32 cellular contexts compared by ENCODE assay signal in genomic region chr10:5349362-5349761, GRCh38. TPM values are rescaled to one million over a fixed set of nuclear protein-coding genes. Genes with fewer than 3 reads are reported as not detected.
A peak's percentile ranks its signal among the peaks of the same experiment; 100 is the strongest.
DNase-seq lines count a peak whose midpoint lies in the region; ATAC-seq, FAIRE-seq and TF ChIP-seq lines count a peak whose summit lies in the region.
"Had no signal": no experiment of that assay in that cellular context is flagged by ENCODE, and none has a peak within 500 bp of the region (broad histone marks: within the 10 kb centered on the region; RNA-seq: fewer than 3 reads in every experiment).

No MANE protein-coding gene starts in this region.

- H3K9ac ChIP-seq in PC-3 (ENCODE audit: low read length): no peak overlapping the region
- no peak overlapping the region for H3K9ac ChIP-seq in K562 (ENCODE audit: insufficient read depth in 1 of 2, low read depth in 2 of 2, low read length in 2 of 2)
- H3K9ac ChIP-seq: BLaER1 had no signal

- H3K9me2 ChIP-seq in PC-3 (replicated peaks; ENCODE audit: low read length): no peaks in the 10 kb centered on the region

- no peak for TF ChIP-seq RAD21 in K562 (CRISPR knock-in tag; conservative IDR thresholded peaks at IDR 0.05 in 1 of 2, IDR thresholded peaks at IDR 0.05 in 1 of 2)

- peak; percentile 6 for FAIRE-seq in K562 (lab: Jason Lieb, UNC)
- FAIRE-seq: A204.1, GM12878, GM12892, GM18507, GM19239 had no signal

- no peak overlapping the region for H3K4me3 ChIP-seq in PC-3 (ENCODE audit: low read length)
- no peak overlapping the region for H3K4me3 ChIP-seq in K562
- no peak overlapping the region for H3K4me3 ChIP-seq in epithelial cell of esophagus (ENCODE audit: low read length)
- H3K4me3 ChIP-seq: BLaER1, GM12878 had no signal

- 3% methylated on average over 2 of the region's 2 CpGs for WGBS in K562 (ENCODE audit: insufficient coverage, low coverage, missing lambda C conversion rate)

- no peaks in the 10 kb centered on the region for H3K36me3 Mint-ChIP-seq in activated T-cell treated with anti-CD3 and anti-CD28 coated beads, Interleukin-2, amount 50 U/mL, for 24 hours (ENCODE audit: low read depth)
- H3K36me3 Mint-ChIP-seq: CD14-positive monocyte; CD4-positive, alpha-beta memory T cell; CD4-positive, CD25-positive, alpha-beta regulatory T cell; CD8-positive, alpha-beta memory T cell had no signal

- BruUV-seq in PC-3 (replicated peaks; lab: Mats Ljungman, UMichigan) (no TSS peak), K562 (replicated peaks; lab: Mats Ljungman, UMichigan) (no TSS peak)

- H3K27ac ChIP-seq in PC-3 (ENCODE audit: low read length): no peak overlapping the region
- H3K27ac ChIP-seq in K562 (ENCODE audit: extremely low read depth, low read depth, low read length): no peak overlapping the region
- H3K27ac ChIP-seq: BLaER1 had no signal

- ATAC-seq in PC-3 (peak; percentile 53; the same call in 1 of the 2 replicates), K562 (no peak), GM19328 (IDR thresholded peaks at IDR 0.05; ENCODE audit: unreplicated experiment) (no peak)
- ATAC-seq: GM12878 had no signal

- in situ Hi-C loops in K562 (cut with MboI): no loop called here

- no peaks in the 10 kb centered on the region for H3F3A ChIP-seq in PC-3 (ENCODE audit: low read length, unreplicated experiment)

- H3K4me1 ChIP-seq in PC-3 (ENCODE audit: insufficient read depth, low read length): no peaks in the 10 kb centered on the region
- H3K4me1 ChIP-seq in K562 (replicated peaks in 1 of 2; ENCODE audit: control insufficient read depth in 2 of 2, insufficient read depth in 2 of 2, low read length in 2 of 2): no peaks in the 10 kb centered on the region
- H3K4me1 ChIP-seq: BE2C, BLaER1 had no signal

- H4K20me1 ChIP-seq in PC-3 (ENCODE audit: low read length): no peaks in the 10 kb centered on the region
- no peaks in the 10 kb centered on the region for H4K20me1 ChIP-seq in K562 (replicated peaks; ENCODE audit: control insufficient read depth, insufficient read depth, low read length)
- H4K20me1 ChIP-seq: BLaER1 had no signal

- H3K9me3 ChIP-seq in PC-3 (ENCODE audit: low read length) (no peaks in the 10 kb centered on the region), K562 (replicated peaks; ENCODE audit: control insufficient read depth, insufficient read depth, low read depth, low read length) (no peaks in the 10 kb centered on the region)
- H3K9me3 ChIP-seq: BE2C, BLaER1 had no signal

- H3K79me2 ChIP-seq in PC-3 (ENCODE audit: low read length): no peaks in the 10 kb centered on the region
- no peaks in the 10 kb centered on the region for H3K79me2 ChIP-seq in K562 (ENCODE audit: control insufficient read depth, insufficient read depth, low read length)

- no peak for TF ChIP-seq EP300 in K562 (IDR thresholded peaks at IDR 0.05; ENCODE audit: low read length)

- H3K27me3 Mint-ChIP-seq in activated T-cell treated with anti-CD3 and anti-CD28 coated beads, Interleukin-2, amount 50 U/mL, for 24 hours: no peaks in the 10 kb centered on the region

- peak; percentile 42 for DNase-seq in PC-3
- no peak for DNase-seq in K562 (ENCODE audit: extremely low read depth in 1 of 4, low spot score in 3 of 4)
- DNase-seq in epithelial cell of esophagus (ENCODE audit: low read depth): peak; percentile 27
- DNase-seq in fibroblast of peridontal ligament (ENCODE audit: extremely low read depth): peak; percentile 2
- no peak for DNase-seq in activated effector memory CD4-positive, alpha-beta T cell treated with Interleukin-2 at 50 U/mL for 16 hours
- no peak for DNase-seq in activated T-cell treated with anti-CD3 and anti-CD28 coated beads, Interleukin-2, amount 50 U/mL, for 24 hours
- DNase-seq: 8988T; ACHN; BE2C; C1 segment of cervical spinal cord; CD4-positive, alpha-beta memory T cell; CD4-positive, CD25-positive, alpha-beta regulatory T cell; CD8-positive, alpha-beta memory T cell; COR-L47; DMS 273 treated with DMSO at 0.1 percent for 48 hours; DMS153; DMS79; DND-41; EL; GDM1 had no signal

- H3K4me2 ChIP-seq in PC-3 (ENCODE audit: low read length) (no peak overlapping the region), K562 (ENCODE audit: insufficient read depth, low read length) (no peak overlapping the region)
- H3K4me2 ChIP-seq: BLaER1 had no signal

- H3K4me1 Mint-ChIP-seq in activated T-cell treated with anti-CD3 and anti-CD28 coated beads, Interleukin-2, amount 50 U/mL, for 24 hours (ENCODE audit: low read depth): no peaks in the 10 kb centered on the region
- H3K4me1 Mint-ChIP-seq: CD14-positive monocyte; CD4-positive, CD25-positive, alpha-beta regulatory T cell; CD8-positive, alpha-beta memory T cell had no signal

- POLR2A ChIA-PET in PC-3 (lab: Charles Lee; ENCODE audit: unreplicated experiment) (no interaction called here), K562 (lab: Yijun Ruan, JAX) (no interaction called here)

- no peaks in the 10 kb centered on the region for H3K9me1 ChIP-seq in K562 (ENCODE audit: control insufficient read depth, insufficient read depth, low read length)

- H3K4me3 Mint-ChIP-seq in activated T-cell treated with anti-CD3 and anti-CD28 coated beads, Interleukin-2, amount 50 U/mL, for 24 hours: no peak overlapping the region
- H3K4me3 Mint-ChIP-seq: CD14-positive monocyte; CD4-positive, alpha-beta memory T cell; CD4-positive, CD25-positive, alpha-beta regulatory T cell; CD8-positive, alpha-beta memory T cell had no signal

- H3K27ac Mint-ChIP-seq in activated T-cell treated with anti-CD3 and anti-CD28 coated beads, Interleukin-2, amount 50 U/mL, for 24 hours: no peak overlapping the region
- H3K27ac Mint-ChIP-seq: CD14-positive monocyte; CD4-positive, alpha-beta memory T cell; CD4-positive, CD25-positive, alpha-beta regulatory T cell had no signal

- no peak overlapping the region for H2AFZ ChIP-seq in PC-3 (ENCODE audit: low read length)
- no peak overlapping the region for H2AFZ ChIP-seq in K562 (ENCODE audit: low read depth, low read length)

- no peak for TF ChIP-seq POLR2A in K562 (conservative IDR thresholded peaks at IDR 0.05)

- CTCF ChIA-PET in PC-3 (lab: Charles Lee) (no interaction called here), K562 (lab: Yijun Ruan, JAX; ENCODE audit: low intra/inter-chr PET ratio) (interaction anchor here (0.6 kb wide), 1 partner anchor 44 kb away, joined by 3 read pairs; no protein-coding TSS in a partner anchor)

- H3K36me3 ChIP-seq in PC-3 (ENCODE audit: low read depth, low read length) (no peaks in the 10 kb centered on the region), K562 (ENCODE audit: control insufficient read depth, insufficient read depth, low read length) (no peaks in the 10 kb centered on the region)
- H3K36me3 ChIP-seq: BE2C, BLaER1 had no signal

- no peaks in the 10 kb centered on the region for H3K27me3 ChIP-seq in PC-3 (ENCODE audit: low read length)
- peaks cover 4 to 7% of the 10 kb centered on the region in 2 experiments; a peak in 2 of 5 replicates for H3K27me3 ChIP-seq in K562 (ENCODE audit: control insufficient read depth in 2 of 2, insufficient read depth in 2 of 2, low read length in 2 of 2)
- H3K27me3 ChIP-seq: BE2C, BLaER1 had no signal

- TF ChIP-seq CTCF in PC-3 (conservative IDR thresholded peaks at IDR 0.05; ENCODE audit: low read depth, low read length) (no peak), K562 (IDR thresholded peaks at IDR 0.05 in 2 of 3, conservative IDR thresholded peaks at IDR 0.05 in 1 of 3; ENCODE audit: insufficient read depth in 2 of 3, low read depth in 1 of 3, low read length in 3 of 3) (no peak), epithelial cell of esophagus (IDR thresholded peaks at IDR 0.05; ENCODE audit: insufficient read depth, low read depth, low read length, missing control alignments) (no peak)

- H3K9me3 Mint-ChIP-seq in activated T-cell treated with anti-CD3 and anti-CD28 coated beads, Interleukin-2, amount 50 U/mL, for 24 hours: no peaks in the 10 kb centered on the region
- H3K9me3 Mint-ChIP-seq: CD4-positive, alpha-beta memory T cell; CD4-positive, CD25-positive, alpha-beta regulatory T cell; CD8-positive, alpha-beta memory T cell had no signal

- intact Hi-C loops in PC-3 (cut with micrococcal nuclease): no loop called here
- intact Hi-C loops in K562 (cut with micrococcal nuclease): no loop called here

RNA-seq across cellular contexts. Expression of gene UCN3, which starts 15.4 kb away (rescaled TPM):
- not detected in 2 replicates for total RNA-seq in PC-3 (2014; rRNA removed)
- not detected in 2 replicates for total RNA-seq in K562 (2011; cell fraction: chromatin; rRNA removed; ENCODE audit: low replicate concordance)
- not detected in 2 replicates for total RNA-seq in K562 (2011; cell fraction: nucleolus; rRNA removed)
- total RNA-seq in K562 (2011; cell fraction: nucleoplasm; rRNA removed): not detected in 2 replicates
- not detected in 2 replicates for total RNA-seq in K562 (2014; rRNA removed)
- not detected in 2 replicates for total RNA-seq in K562 (2014; rRNA removed; fragmentation: Illumina TruSeq; extraction: Trizol)
- total RNA-seq in K562 (2015; rRNA removed; fragmentation: Illumina TruSeq; extraction: Trizol): not detected in 2 replicates
- not detected in 2 replicates for total RNA-seq in K562 (2021)
- polyA plus RNA-seq in K562 (2011; rRNA removed): not detected in 2 replicates
- not detected in 2 replicates for polyA plus RNA-seq in K562 (2011; cell fraction: cytosol; rRNA removed)
- polyA plus RNA-seq in K562 (2011; cell fraction: nucleus; rRNA removed): not detected in 2 replicates
- not detected in 2 replicates for polyA plus RNA-seq in K562 (2012)
- not detected in 2 replicates for polyA plus RNA-seq in K562 (2014; fragmentation: Illumina TruSeq; extraction: Trizol)
- not detected for polyA plus RNA-seq in K562 (2014; fragmentation: Nextera tagmentation; extraction: Ambion mirVana)
- polyA plus RNA-seq in K562 (2014; rRNA removed): not detected in 2 replicates
- polyA minus RNA-seq in K562 (2011; rRNA and poly(A)+ RNA removed): not detected in 2 replicates
- not detected in 2 replicates for polyA minus RNA-seq in K562 (2011; cell fraction: cytosol; rRNA and poly(A)+ RNA removed)
- not detected in 2 replicates for polyA minus RNA-seq in K562 (2011; cell fraction: nucleus; rRNA and poly(A)+ RNA removed)
- total RNA-seq: A673; CD4-positive, alpha-beta memory T cell; CD4-positive, CD25-positive, alpha-beta regulatory T cell; CD8-positive, alpha-beta memory T cell; Daoy; G401; GM12878 had no signal
- polyA plus RNA-seq: AG04450; CD14-positive monocyte; CD4-positive, alpha-beta memory T cell; CD4-positive, CD25-positive, alpha-beta regulatory T cell; CD8-positive, alpha-beta memory T cell; GM12878 had no signal

RNA-seq across cellular contexts. Expression of gene TUBAL3, which starts 55.3 kb away (rescaled TPM):
- not detected in 2 replicates for total RNA-seq in PC-3 (2014; rRNA removed)
- 8.4 and 9.7 TPM in 2 replicates for total RNA-seq in K562 (2011; cell fraction: chromatin; rRNA removed; ENCODE audit: low replicate concordance)
- total RNA-seq in K562 (2011; cell fraction: nucleolus; rRNA removed): 4.3 TPM in 2 replicates
- 3.1 and 4.9 TPM in 2 replicates for total RNA-seq in K562 (2011; cell fraction: nucleoplasm; rRNA removed)
- total RNA-seq in K562 (2014; rRNA removed): 6.6 and 7.8 TPM in 2 replicates
- 6.9 and 7.8 TPM in 2 replicates for total RNA-seq in K562 (2014; rRNA removed; fragmentation: Illumina TruSeq; extraction: Trizol)
- total RNA-seq in K562 (2015; rRNA removed; fragmentation: Illumina TruSeq; extraction: Trizol): 6.3 and 7.5 TPM in 2 replicates
- 6.3 and 6.8 TPM in 2 replicates for total RNA-seq in K562 (2021)
- polyA plus RNA-seq in K562 (2011; rRNA removed): 4.7 and 10.1 TPM in 2 replicates
- 3.6 and 10.6 TPM in 2 replicates for polyA plus RNA-seq in K562 (2011; cell fraction: cytosol; rRNA removed)
- polyA plus RNA-seq in K562 (2011; cell fraction: nucleus; rRNA removed): 4.4 and 8.6 TPM in 2 replicates
- polyA plus RNA-seq in K562 (2012): 8.6 and 9.6 TPM in 2 replicates
- 8.5 and 9.8 TPM in 2 replicates for polyA plus RNA-seq in K562 (2014; fragmentation: Illumina TruSeq; extraction: Trizol)
- 10 to 100 TPM in 1 of 2 experiments, 1 to 10 TPM in 1; 8.3 to 10.1 TPM for polyA plus RNA-seq in K562 (2014; fragmentation: Nextera tagmentation; extraction: Ambion mirVana)
- polyA plus RNA-seq in K562 (2014; rRNA removed): 5.5 TPM in 2 replicates
- polyA minus RNA-seq in K562 (2011; rRNA and poly(A)+ RNA removed): 4.2 and 7.3 TPM in 2 replicates
- 0.91 and 3.4 TPM in 2 replicates for polyA minus RNA-seq in K562 (2011; cell fraction: cytosol; rRNA and poly(A)+ RNA removed)
- polyA minus RNA-seq in K562 (2011; cell fraction: nucleus; rRNA and poly(A)+ RNA removed): 2.3 and 2.4 TPM in 2 replicates
- total RNA-seq: CD4-positive, alpha-beta memory T cell; CD4-positive, CD25-positive, alpha-beta regulatory T cell; CD8-positive, alpha-beta memory T cell; G401; GM12878 had no signal
- polyA plus RNA-seq: AG04450; CD14-positive monocyte; CD4-positive, alpha-beta memory T cell; CD8-positive, alpha-beta memory T cell had no signal

Comparison
In these comparisons a context has a peak if more than half of its experiments do, and no peak if none do; other contexts are left out.
1. DNase-seq: peak in PC-3 (single experiment), epithelial cell of esophagus (single experiment) and fibroblast of peridontal ligament (single experiment); none in K562 (0 of 4), activated effector memory CD4-positive, alpha-beta T cell treated with Interleukin-2 at 50 U/mL for 16 hours (single experiment) and activated T-cell treated with anti-CD3 and anti-CD28 coated beads, Interleukin-2, amount 50 U/mL, for 24 hours (single experiment).